In genomic region chr1:166827426-166827825, GRCh38 we compare ENCODE assay signal across 30 cellular contexts.
"Had no signal": no experiment of that assay in that cellular context is flagged by ENCODE, and none has a peak within 500 bp of the region (broad histone marks: within the 10 kb centered on the region; RNA-seq: fewer than 3 reads in every experiment).

No MANE protein-coding gene starts in this region.

- H3K36me3 ChIP-seq: SJSA1 had no signal

- H2AFZ ChIP-seq: PC-9 had no signal

- H3K27me3 ChIP-seq: SJSA1 had no signal

- ATAC-seq: Panc1 had no signal

- H3K4me3 ChIP-seq: PC-9, SJSA1 had no signal

- H3K27ac ChIP-seq: PC-9, SJSA1 had no signal

- H3K9me3 ChIP-seq: SK-N-SH had no signal

- H3K4me2 ChIP-seq: PC-9, SK-N-SH had no signal

- H3K9me2 ChIP-seq: SK-N-SH had no signal

- H3K4me1 ChIP-seq: SJSA1 had no signal

- DNase-seq: Karpas-422, NCI-H1048, NCI-H1092 treated with DMSO at 0.1 percent for 48 hours, NCI-H1105 treated with DMSO at 0.1 percent for 48 hours, NCI-H1417, NCI-H1436, NCI-H146, NCI-H1694, NCI-H187, NCI-H1930, NCI-H2029 treated with DMSO at 0.1 percent for 48 hours, NCI-H2081 treated with DMSO at 0.1 percent for 48 hours, NCI-H2107, NCI-H2171, NCI-H226, NCI-H446 treated with DMSO at 0.1 percent for 48 hours, NCI-H510A, NCI-H524, NCI-H526, NCI-H69, NCI-H748 treated with DMSO at 0.1 percent for 48 hours, NCI-H82, PC-9, Right ventricle myocardium superior, SHP77 treated with DMSO at 0.1 percent for 48 hours, SK-N-SH, SW 1271, T-helper 1 cell had no signal

- H3K9ac ChIP-seq: SK-N-SH had no signal
